In the genomic region with DNA sequence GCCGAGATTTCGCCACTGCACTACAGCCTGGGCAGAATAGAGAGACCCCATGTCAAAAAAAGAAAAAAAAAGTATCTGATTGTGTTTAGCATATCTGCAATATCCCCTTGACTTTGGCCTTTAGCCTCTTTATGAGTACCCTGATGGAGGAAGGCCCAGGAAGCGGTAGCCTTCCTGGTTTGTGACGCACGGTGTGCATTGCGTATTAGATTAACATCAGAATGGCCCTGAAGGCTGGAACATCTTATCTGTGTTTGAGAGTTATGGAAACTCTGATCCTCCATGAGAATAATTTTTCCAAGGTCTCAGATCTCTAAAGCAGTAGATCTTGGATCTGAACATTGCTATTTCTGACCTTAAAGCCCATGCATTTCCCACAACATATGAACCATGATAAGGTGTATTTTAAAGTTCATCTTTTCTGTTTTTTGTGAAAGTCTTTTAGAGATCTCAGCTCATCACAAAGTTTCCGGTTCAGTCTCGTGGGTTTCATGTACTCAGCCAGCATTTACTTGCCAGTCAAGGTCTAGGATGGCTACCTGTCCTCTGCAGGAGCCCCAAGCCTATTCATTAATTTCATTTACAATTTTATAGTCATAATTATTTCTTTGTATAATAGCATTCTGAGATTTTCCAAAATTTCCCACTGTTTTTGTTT, we compare ENCODE assay signal across 8 cellular contexts. TPM values are rescaled to one million over a fixed set of nuclear protein-coding genes. Genes with fewer than 3 reads are reported as not detected.
A peak's percentile ranks its signal among the peaks of the same experiment; 100 is the strongest.
DNase-seq lines count a peak whose midpoint lies in the region; ATAC-seq and TF ChIP-seq lines count a peak whose summit lies in the region.

No MANE protein-coding gene starts in this region.

- no peak overlapping the region for H3K27ac Mint-ChIP-seq in GM23338

- ATAC-seq in GM23338 (no peak), GM21526 (IDR thresholded peaks at IDR 0.05; ENCODE audit: low FRiP score, unreplicated experiment) (no peak), HG03159 (IDR thresholded peaks at IDR 0.05; ENCODE audit: unreplicated experiment) (no peak)

- no peaks in the 10 kb centered on the region for H3K27me3 Mint-ChIP-seq in GM23338 (ENCODE audit: insufficient read depth, low read depth, poor library complexity)

- no peaks in the 10 kb centered on the region; the same call in 1 of the 2 replicates for H3F3A ChIP-seq in GM23338 (replicated peaks; ENCODE audit: low read depth)
- H3F3A ChIP-seq in SU-DHL-6 (ENCODE audit: insufficient read depth): peaks cover 15% of the 10 kb centered on the region

- H3K4me1 ChIP-seq in GM23338 (ENCODE audit: insufficient read depth) (peaks cover 23% of the 10 kb centered on the region), skeletal muscle satellite cell (ENCODE audit: control insufficient read depth, insufficient read depth, low read length) (peaks cover 23% of the 10 kb centered on the region)

- H3K27ac ChIP-seq in GM23338 (ENCODE audit: low read depth) (no peak overlapping the region), SU-DHL-6 (ENCODE audit: low read depth, low read length) (peak overlapping the region; percentile 81)

- H3K4me3 Mint-ChIP-seq in GM23338: peak overlapping the region; percentile 78

- peak overlapping the region; percentile 97 for H3K9ac ChIP-seq in SU-DHL-6 (ENCODE audit: low read length)
- peak overlapping the region; percentile 97 for H3K9ac ChIP-seq in skeletal muscle satellite cell (ENCODE audit: low read depth, low read length)

- H3K79me2 ChIP-seq in GM23338 (replicated peaks; ENCODE audit: insufficient read depth): peaks cover 24% of the 10 kb centered on the region
- peaks cover 38% of the 10 kb centered on the region for H3K79me2 ChIP-seq in SU-DHL-6 (ENCODE audit: insufficient read depth, low read length)

- peak overlapping the region; percentile 77 for H3K4me2 ChIP-seq in GM23338
- H3K4me2 ChIP-seq in SU-DHL-6 (ENCODE audit: low read depth, low read length, poor library complexity, severe bottlenecking): peak overlapping the region; percentile 79
- peak overlapping the region; percentile 88 for H3K4me2 ChIP-seq in skeletal muscle satellite cell (ENCODE audit: low read length)

- TF ChIP-seq CTCF in GM23338 (conservative IDR thresholded peaks at IDR 0.05; ENCODE audit: low read depth in 2 of 2) (no peak), SU-DHL-6 (IDR thresholded peaks at IDR 0.05; ENCODE audit: insufficient read depth, low read length, poor library complexity, severe bottlenecking) (no peak), fibroblast of pulmonary artery (IDR thresholded peaks at IDR 0.05; ENCODE audit: low read length, missing control alignments) (no peak)

- no peaks in the 10 kb centered on the region for H3K36me3 Mint-ChIP-seq in GM23338 (ENCODE audit: low read depth)

- H2AFZ ChIP-seq in GM23338 (peak overlapping the region; percentile 91), SU-DHL-6 (ENCODE audit: low read depth, low read length, severe bottlenecking) (peak overlapping the region; percentile 74)

- no peaks in the 10 kb centered on the region for H4K20me1 ChIP-seq in GM23338 (replicated peaks; ENCODE audit: insufficient read depth)
- H4K20me1 ChIP-seq in SU-DHL-6 (ENCODE audit: low read depth, low read length): peaks cover 2% of the 10 kb centered on the region; the same call in 1 of the 2 replicates

- no peaks in the 10 kb centered on the region for H3K9me3 ChIP-seq in SU-DHL-6 (ENCODE audit: insufficient read depth, low read length)
- H3K9me3 ChIP-seq in skeletal muscle satellite cell (replicated peaks; ENCODE audit: low read length): no peaks in the 10 kb centered on the region

- H3K27me3 ChIP-seq in GM23338 (ENCODE audit: insufficient read depth): peaks cover 4% of the 10 kb centered on the region; the same call in 1 of the 2 replicates
- H3K27me3 ChIP-seq in SU-DHL-6 (ENCODE audit: low read length): no peaks in the 10 kb centered on the region
- no peaks in the 10 kb centered on the region for H3K27me3 ChIP-seq in skeletal muscle satellite cell (ENCODE audit: control insufficient read depth, insufficient read depth, low read length)

- H3K9me3 Mint-ChIP-seq in GM23338: no peaks in the 10 kb centered on the region

- DNase-seq in GM23338 (ENCODE audit: low spot score) (no peak), fibroblast of pulmonary artery (ENCODE audit: low read depth) (no peak), NCI-H226 (no peak), GM19238 (ENCODE audit: insufficient read length, low spot score) (no peak)

- H3K4me3 ChIP-seq in GM23338 (peak overlapping the region; percentile 89), SU-DHL-6 (ENCODE audit: insufficient read depth, low read length, poor library complexity, severe bottlenecking) (peak overlapping the region; percentile 73), fibroblast of pulmonary artery (replicated peaks; ENCODE audit: low read depth, low read length) (peak overlapping the region; percentile 86), skeletal muscle satellite cell (ENCODE audit: low read length) (peak overlapping the region; percentile 98)

- no peaks in the 10 kb centered on the region for H3K36me3 ChIP-seq in GM23338 (ENCODE audit: insufficient read depth)
- no peaks in the 10 kb centered on the region for H3K36me3 ChIP-seq in SU-DHL-6 (ENCODE audit: low read length)
- no peaks in the 10 kb centered on the region for H3K36me3 ChIP-seq in skeletal muscle satellite cell (ENCODE audit: insufficient read depth, low read length)

- H3K4me1 Mint-ChIP-seq in GM23338: peaks cover 25% of the 10 kb centered on the region; the same call in 2 of the 3 replicates

- H3K9me2 ChIP-seq in GM23338 (ENCODE audit: insufficient read depth): no peaks in the 10 kb centered on the region
- H3K9me2 ChIP-seq in SU-DHL-6 (replicated peaks; ENCODE audit: insufficient read depth, low read length): no peaks in the 10 kb centered on the region

TF ChIP-seq in GM23338, 12 proteins besides CTCF, POLR2A, EP300 and RAD21 (continues in another document):
- TF ChIP-seq CREB1 (CRISPR knock-in tag; IDR thresholded peaks at IDR 0.05; ENCODE audit: low read depth) (no peak), POLR2AphosphoS5 (IDR thresholded peaks at IDR 0.05; ENCODE audit: low read depth) (no peak), NANOG (IDR thresholded peaks at IDR 0.05; ENCODE audit: borderline replicate concordance) (no peak), ZNF331 (CRISPR knock-in tag; IDR thresholded peaks at IDR 0.05; ENCODE audit: low read depth) (no peak), EZH2phosphoT487 (IDR thresholded peaks at IDR 0.05; ENCODE audit: unreplicated experiment) (no peak), STAT1 (IDR thresholded peaks at IDR 0.05; ENCODE audit: unreplicated experiment) (no peak), EZH2 (IDR thresholded peaks at IDR 0.05; ENCODE audit: low read depth, unreplicated experiment) (no peak), JUNB (IDR thresholded peaks at IDR 0.05; ENCODE audit: unreplicated experiment) (no peak)
- TF ChIP-seq, protein P1, sequence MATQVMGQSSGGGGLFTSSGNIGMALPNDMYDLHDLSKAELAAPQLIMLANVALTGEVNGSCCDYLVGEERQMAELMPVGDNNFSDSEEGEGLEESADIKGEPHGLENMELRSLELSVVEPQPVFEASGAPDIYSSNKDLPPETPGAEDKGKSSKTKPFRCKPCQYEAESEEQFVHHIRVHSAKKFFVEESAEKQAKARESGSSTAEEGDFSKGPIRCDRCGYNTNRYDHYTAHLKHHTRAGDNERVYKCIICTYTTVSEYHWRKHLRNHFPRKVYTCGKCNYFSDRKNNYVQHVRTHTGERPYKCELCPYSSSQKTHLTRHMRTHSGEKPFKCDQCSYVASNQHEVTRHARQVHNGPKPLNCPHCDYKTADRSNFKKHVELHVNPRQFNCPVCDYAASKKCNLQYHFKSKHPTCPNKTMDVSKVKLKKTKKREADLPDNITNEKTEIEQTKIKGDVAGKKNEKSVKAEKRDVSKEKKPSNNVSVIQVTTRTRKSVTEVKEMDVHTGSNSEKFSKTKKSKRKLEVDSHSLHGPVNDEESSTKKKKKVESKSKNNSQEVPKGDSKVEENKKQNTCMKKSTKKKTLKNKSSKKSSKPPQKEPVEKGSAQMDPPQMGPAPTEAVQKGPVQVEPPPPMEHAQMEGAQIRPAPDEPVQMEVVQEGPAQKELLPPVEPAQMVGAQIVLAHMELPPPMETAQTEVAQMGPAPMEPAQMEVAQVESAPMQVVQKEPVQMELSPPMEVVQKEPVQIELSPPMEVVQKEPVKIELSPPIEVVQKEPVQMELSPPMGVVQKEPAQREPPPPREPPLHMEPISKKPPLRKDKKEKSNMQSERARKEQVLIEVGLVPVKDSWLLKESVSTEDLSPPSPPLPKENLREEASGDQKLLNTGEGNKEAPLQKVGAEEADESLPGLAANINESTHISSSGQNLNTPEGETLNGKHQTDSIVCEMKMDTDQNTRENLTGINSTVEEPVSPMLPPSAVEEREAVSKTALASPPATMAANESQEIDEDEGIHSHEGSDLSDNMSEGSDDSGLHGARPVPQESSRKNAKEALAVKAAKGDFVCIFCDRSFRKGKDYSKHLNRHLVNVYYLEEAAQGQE (IDR thresholded peaks at IDR 0.05; ENCODE audit: unreplicated experiment): no peak
- TF ChIP-seq, protein P2, sequence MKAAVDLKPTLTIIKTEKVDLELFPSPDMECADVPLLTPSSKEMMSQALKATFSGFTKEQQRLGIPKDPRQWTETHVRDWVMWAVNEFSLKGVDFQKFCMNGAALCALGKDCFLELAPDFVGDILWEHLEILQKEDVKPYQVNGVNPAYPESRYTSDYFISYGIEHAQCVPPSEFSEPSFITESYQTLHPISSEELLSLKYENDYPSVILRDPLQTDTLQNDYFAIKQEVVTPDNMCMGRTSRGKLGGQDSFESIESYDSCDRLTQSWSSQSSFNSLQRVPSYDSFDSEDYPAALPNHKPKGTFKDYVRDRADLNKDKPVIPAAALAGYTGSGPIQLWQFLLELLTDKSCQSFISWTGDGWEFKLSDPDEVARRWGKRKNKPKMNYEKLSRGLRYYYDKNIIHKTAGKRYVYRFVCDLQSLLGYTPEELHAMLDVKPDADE (IDR thresholded peaks at IDR 0.05): no peak

RNA-seq across cellular contexts. Expression of gene FDX1, which starts 0.7 kb away (rescaled TPM):
- total RNA-seq in GM23338 (2014; rRNA removed; shearing (Covaris generic)): 11.1 and 15.3 TPM in 2 replicates
- polyA plus RNA-seq in GM23338 (2016; fragmentation: Nextera tagmentation; extraction: Ambion mirVana): 15.9 and 16.8 TPM in 2 replicates
- total RNA-seq in skeletal muscle satellite cell (2012; rRNA removed): 14.9 and 22.8 TPM in 2 replicates
